In the genomic region with DNA sequence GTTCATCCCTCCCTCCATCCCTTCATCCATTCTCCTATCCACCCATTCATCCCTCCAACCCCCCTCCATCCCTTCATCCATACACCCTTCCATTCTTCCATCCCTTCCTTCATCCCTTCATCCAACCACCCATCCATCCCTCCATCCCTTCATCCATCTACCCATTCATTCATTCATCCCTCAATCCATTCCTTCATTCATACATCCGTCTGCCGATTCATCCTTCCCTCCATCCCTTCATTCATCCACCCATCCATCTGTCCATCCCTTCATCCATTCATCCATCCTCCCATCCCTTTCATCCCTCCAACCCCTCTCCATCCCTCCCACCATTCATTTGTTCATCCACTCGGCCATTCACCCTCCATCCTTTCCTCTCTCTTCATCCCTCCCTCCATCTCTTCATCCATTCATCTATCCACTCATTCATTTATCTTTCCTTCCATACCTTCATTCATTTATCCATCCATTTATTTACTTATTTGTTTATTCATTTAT, we compare ENCODE assay signal across 7 cellular contexts.
"Had no signal": no experiment of that assay in that cellular context is flagged by ENCODE, and none has a peak within 500 bp of the region (broad histone marks: within the 10 kb centered on the region; RNA-seq: fewer than 3 reads in every experiment).

No MANE protein-coding gene starts in this region.

- H3K4me2 ChIP-seq: GM23338 had no signal

- H3K36me3 ChIP-seq: HAP-1 had no signal

- H3K27ac ChIP-seq: HL-60 had no signal

- H3K4me1 ChIP-seq: HAP-1 had no signal

- H3K9me3 ChIP-seq: HAP-1 had no signal

- ATAC-seq: GM23338, HCT116, K562 had no signal

- H3K4me3 ChIP-seq: GM23338, HAP-1, K562 had no signal

- FAIRE-seq: K562 had no signal

- H2AFZ ChIP-seq: GM23338 had no signal

- DNase-seq: H7, KG1 had no signal
